32 cellular contexts compared by ENCODE assay signal in the genomic region with DNA sequence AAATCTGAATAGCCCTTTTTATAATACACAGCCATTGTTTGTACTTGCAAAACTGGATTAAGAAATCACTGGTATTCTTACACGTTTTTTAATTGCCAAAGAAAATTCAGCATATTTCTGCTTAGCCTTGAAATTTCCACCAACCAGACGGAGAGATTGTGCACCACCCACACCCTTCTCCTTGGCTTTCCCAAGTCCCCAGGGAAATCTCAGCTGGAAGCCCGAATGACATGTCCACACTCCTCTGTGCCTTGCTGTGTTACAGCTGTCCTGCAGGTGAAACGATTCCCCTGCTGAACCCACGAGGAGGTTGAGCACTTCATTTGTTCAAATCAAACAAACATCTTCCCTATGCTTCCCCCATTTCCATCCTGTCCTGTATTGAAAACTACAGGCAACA. TPM values are rescaled to one million over a fixed set of nuclear protein-coding genes. Genes with fewer than 3 reads are reported as not detected.
DNase-seq lines count a peak whose midpoint lies in the region; ATAC-seq and TF ChIP-seq lines count a peak whose summit lies in the region.
"Had no signal": no experiment of that assay in that cellular context is flagged by ENCODE, and none has a peak within 500 bp of the region (broad histone marks: within the 10 kb centered on the region; RNA-seq: fewer than 3 reads in every experiment).

No MANE protein-coding gene starts in this region.

- peaks cover 17% of the 10 kb centered on the region for H3K27me3 Mint-ChIP-seq in activated CD8-positive, alpha-beta T cell treated with anti-CD3 and anti-CD28 coated beads for 36 hours

- DNase-seq in Right ventricle myocardium superior (peak; percentile 45), left ventricle myocardium inferior (no peak), fibroblast of peridontal ligament (ENCODE audit: extremely low read depth) (peak; percentile 26), sciatic nerve (ENCODE audit: low spot score) (no peak), cerebellum (ENCODE audit: low spot score) (no peak)
- DNase-seq in activated CD8-positive, alpha-beta T cell treated with anti-CD3 and anti-CD28 coated beads for 36 hours = no peak
- DNase-seq: activated CD4-positive, alpha-beta T cell treated with anti-CD3 and anti-CD28 coated beads, Interleukin-2, amount 50 U/mL, for 48 hours; activated CD4-positive, CD25-positive, alpha-beta regulatory T cell treated with anti-CD3 and anti-CD28 coated beads, Interleukin-2, amount 50 U/mL, for 72 hours; activated naive CD4-positive, alpha-beta T cell; amniotic stem cell; CD4-positive, alpha-beta T cell; colonic mucosa; effector CD4-positive, alpha-beta T cell; foreskin fibroblast; KG1; MG63; NCI-H1105 treated with DMSO at 0.1 percent for 48 hours; NCI-H187 treated with DMSO at 0.1 percent for 48 hours; NCI-H524 treated with DMSO at 0.1 percent for 48 hours; NK-92 treated with Interleukin-12 subunit alpha and Interleukin-12 subunit beta, amount 100 ng/mL, for 24 hours; occipital lobe; upper lobe of left lung had no signal

- peaks cover 5% of the 10 kb centered on the region for H3K9me3 ChIP-seq in left ventricle myocardium inferior (replicated peaks)
- H3K9me3 ChIP-seq: A549, colonic mucosa, MG63, upper lobe of left lung had no signal

- TF ChIP-seq CTCF in left ventricle myocardium inferior (IDR thresholded peaks at IDR 0.05; ENCODE audit: borderline replicate concordance) = no peak
- TF ChIP-seq CTCF in activated CD8-positive, alpha-beta T cell treated with anti-CD3 and anti-CD28 coated beads for 36 hours (IDR thresholded peaks at IDR 0.05) = no peak

- no peak overlapping the region for H3K4me3 Mint-ChIP-seq in activated CD8-positive, alpha-beta T cell treated with anti-CD3 and anti-CD28 coated beads for 36 hours
- H3K4me3 Mint-ChIP-seq: CD4-positive, alpha-beta T cell; natural killer cell treated with Interleukin-12 subunit alpha and Interleukin-12 subunit beta and Interleukin-15 and Interleukin-18, amount 100 ng/mL, for 72 hours; stimulated activated memory B cell treated with anti-CD40 and anti-IgM and Interleukin-4, amounts not matched to agents 10 μg/mL and 1 μg/mL and 100 μg/mL, for 72 hours; T-helper 2 cell treated with Interferon-gamma antibody and Interleukin-4, amounts not matched to agents 5 μg/mL and 100 μg/mL, for 36 hours had no signal

- peaks cover 7% of the 10 kb centered on the region for H3K4me1 ChIP-seq in left ventricle myocardium inferior

- peaks cover 13% of the 10 kb centered on the region for H3K27me3 ChIP-seq in left ventricle myocardium inferior (ENCODE audit: low read depth)
- H3K27me3 ChIP-seq: colonic mucosa, heart left ventricle, MG63, upper lobe of left lung had no signal

- POLR2A ChIA-PET in activated CD8-positive, alpha-beta T cell treated with anti-CD3 and anti-CD28 coated beads for 36 hours (lab: Charles Lee) = no interaction called here

- no peaks in the 10 kb centered on the region for H3K4me1 Mint-ChIP-seq in activated CD8-positive, alpha-beta T cell treated with anti-CD3 and anti-CD28 coated beads for 36 hours (ENCODE audit: low read depth)
- H3K4me1 Mint-ChIP-seq: stimulated activated memory B cell treated with anti-CD40 and anti-IgM and Interleukin-4, amounts not matched to agents 10 μg/mL and 1 μg/mL and 100 μg/mL, for 72 hours had no signal

- no peak overlapping the region for H3K4me3 ChIP-seq in left ventricle myocardium inferior
- H3K4me3 ChIP-seq: A549, colonic mucosa, heart left ventricle, MG63, skin epidermis, upper lobe of left lung had no signal

- CTCF ChIA-PET in activated CD8-positive, alpha-beta T cell treated with anti-CD3 and anti-CD28 coated beads for 36 hours (lab: Charles Lee) = interaction anchor here (1.4 kb wide), 1 partner anchor 101 kb away, joined by 3 read pairs; no protein-coding TSS in a partner anchor

- ATAC-seq in Right ventricle myocardium superior (ENCODE audit: poor library complexity) (peak; percentile 82), sciatic nerve (peak; percentile 97), GM18861 (IDR thresholded peaks at IDR 0.05; ENCODE audit: unreplicated experiment) (no peak), GM19395 (IDR thresholded peaks at IDR 0.05; ENCODE audit: unreplicated experiment) (no peak)
- ATAC-seq in activated CD8-positive, alpha-beta T cell treated with anti-CD3 and anti-CD28 coated beads for 36 hours = no peak
- ATAC-seq: A549; natural killer cell treated with Interleukin-12 subunit alpha and Interleukin-12 subunit beta and Interleukin-15 and Interleukin-18, amount 100 ng/mL, for 72 hours; stimulated activated memory B cell treated with anti-CD40 and anti-IgM and Interleukin-4, amounts not matched to agents 10 μg/mL and 1 μg/mL and 100 μg/mL, for 72 hours had no signal

- H3K27ac ChIP-seq in left ventricle myocardium inferior (replicated peaks) = no peak overlapping the region
- H3K27ac ChIP-seq: A549, colonic mucosa, heart left ventricle, HL-60, skin epidermis, upper lobe of left lung had no signal

- intact Hi-C loops in Right ventricle myocardium superior (cut with DNase I) = no loop called here
- intact Hi-C loops in left ventricle myocardium inferior (cut with micrococcal nuclease) = no loop called here
- intact Hi-C loops in sciatic nerve (cut with DNase I) = no loop called here
- intact Hi-C loops in activated CD8-positive, alpha-beta T cell treated with anti-CD3 and anti-CD28 coated beads for 36 hours (cut with micrococcal nuclease) = no loop called here

- H3K27ac Mint-ChIP-seq in activated CD8-positive, alpha-beta T cell treated with anti-CD3 and anti-CD28 coated beads for 36 hours = no peak overlapping the region
- H3K27ac Mint-ChIP-seq: CD4-positive, alpha-beta T cell; natural killer cell treated with Interleukin-12 subunit alpha and Interleukin-12 subunit beta and Interleukin-15 and Interleukin-18, amount 100 ng/mL, for 72 hours; stimulated activated memory B cell treated with anti-CD40 and anti-IgM and Interleukin-4, amounts not matched to agents 10 μg/mL and 1 μg/mL and 100 μg/mL, for 72 hours; T-helper 2 cell treated with Interferon-gamma antibody and Interleukin-4, amounts not matched to agents 5 μg/mL and 100 μg/mL, for 36 hours had no signal

- H3K9me3 Mint-ChIP-seq in activated CD8-positive, alpha-beta T cell treated with anti-CD3 and anti-CD28 coated beads for 36 hours = no peaks in the 10 kb centered on the region
- H3K9me3 Mint-ChIP-seq: CD4-positive, alpha-beta T cell; natural killer cell treated with Interleukin-12 subunit alpha and Interleukin-12 subunit beta and Interleukin-15 and Interleukin-18, amount 100 ng/mL, for 72 hours; stimulated activated memory B cell treated with anti-CD40 and anti-IgM and Interleukin-4, amounts not matched to agents 10 μg/mL and 1 μg/mL and 100 μg/mL, for 72 hours; T-helper 2 cell treated with Interferon-gamma antibody and Interleukin-4, amounts not matched to agents 5 μg/mL and 100 μg/mL, for 36 hours had no signal

- H3K36me3 Mint-ChIP-seq in activated CD8-positive, alpha-beta T cell treated with anti-CD3 and anti-CD28 coated beads for 36 hours (ENCODE audit: low read depth) = no peaks in the 10 kb centered on the region
- H3K36me3 Mint-ChIP-seq: natural killer cell treated with Interleukin-12 subunit alpha and Interleukin-12 subunit beta and Interleukin-15 and Interleukin-18, amount 100 ng/mL, for 72 hours; stimulated activated memory B cell treated with anti-CD40 and anti-IgM and Interleukin-4, amounts not matched to agents 10 μg/mL and 1 μg/mL and 100 μg/mL, for 72 hours had no signal

- H3K36me3 ChIP-seq in left ventricle myocardium inferior = no peaks in the 10 kb centered on the region
- H3K36me3 ChIP-seq: colonic mucosa, heart left ventricle, MG63, upper lobe of left lung had no signal

RNA-seq across cellular contexts. Expression of a gene that starts 49.6 kb away (rescaled TPM):
- total RNA-seq in Right ventricle myocardium superior (23.6 TPM), left ventricle myocardium inferior (15.6 TPM), sciatic nerve (37.8 TPM), cerebellum (2.7 TPM)
- under 1 TPM; 0.41 to 0.63 TPM for total RNA-seq in activated CD8-positive, alpha-beta T cell treated with anti-CD3 and anti-CD28 coated beads for 36 hours
- total RNA-seq: H1 had no signal

Comparison
In these comparisons a context has a peak if more than half of its experiments do, and no peak if none do; other contexts are left out.
1. DNase-seq: peak in Right ventricle myocardium superior (single experiment) and fibroblast of peridontal ligament (single experiment); none in left ventricle myocardium inferior (single experiment), sciatic nerve (single experiment), activated CD8-positive, alpha-beta T cell treated with anti-CD3 and anti-CD28 coated beads for 36 hours (single experiment) and cerebellum (single experiment).
2. ATAC-seq: peak in Right ventricle myocardium superior (single experiment) and sciatic nerve (single experiment); none in GM18861 (single experiment), GM19395 (single experiment) and activated CD8-positive, alpha-beta T cell treated with anti-CD3 and anti-CD28 coated beads for 36 hours (single experiment).